8 cellular contexts compared by ENCODE assay signal in genomic region chr12:31204995-31205582, GRCh38.
A peak's percentile ranks its signal among the peaks of the same experiment; 100 is the strongest.
DNase-seq lines count a peak whose midpoint lies in the region; ATAC-seq and TF ChIP-seq lines count a peak whose summit lies in the region.

No MANE protein-coding gene starts in this region.

- no peaks in the 10 kb centered on the region for H3K36me3 ChIP-seq in fibroblast of lung (ENCODE audit: control insufficient read depth, insufficient read depth, low read length)
- H3K36me3 ChIP-seq in aorta (ENCODE audit: control insufficient read depth in 1 of 2, insufficient read depth in 2 of 2, low read length in 1 of 2) = no peaks in the 10 kb centered on the region

- no peaks in the 10 kb centered on the region for H3K79me2 ChIP-seq in fibroblast of lung (ENCODE audit: control insufficient read depth, insufficient read depth, low read length)

- H2AFZ ChIP-seq in fibroblast of lung (ENCODE audit: low read length) = no peak overlapping the region

- H3K4me1 ChIP-seq in fibroblast of lung (ENCODE audit: control insufficient read depth, extremely low read depth, insufficient read depth, low read length) (no peaks in the 10 kb centered on the region), aorta (ENCODE audit: control insufficient read depth in 1 of 2, insufficient read depth in 2 of 2, low read length in 2 of 2) (no peaks in the 10 kb centered on the region)

- no peak overlapping the region for H3K4me3 ChIP-seq in fibroblast of lung (replicated peaks in 1 of 4; ENCODE audit: control extremely low read depth in 1 of 4, insufficient read depth in 1 of 4, low read depth in 3 of 4, low read length in 4 of 4)
- H3K4me3 ChIP-seq in aorta (ENCODE audit: low read length in 2 of 2) = no peak overlapping the region

- no peaks in the 10 kb centered on the region for H3K9me3 ChIP-seq in fibroblast of lung (ENCODE audit: control insufficient read depth, insufficient read depth, low read depth, low read length)
- no peaks in the 10 kb centered on the region for H3K9me3 ChIP-seq in aorta (ENCODE audit: control insufficient read depth, low read length)

- no peaks in the 10 kb centered on the region for H3K27me3 ChIP-seq in fibroblast of lung (ENCODE audit: control insufficient read depth, insufficient read depth, low read length)
- no peaks in the 10 kb centered on the region for H3K27me3 ChIP-seq in aorta (ENCODE audit: control insufficient read depth in 1 of 2, insufficient read depth in 2 of 2, low read length in 1 of 2)

- ATAC-seq in HG03442 (IDR thresholded peaks at IDR 0.05; ENCODE audit: unreplicated experiment) = peak; percentile 97
- no peak for ATAC-seq in aorta (ENCODE audit: low FRiP score)

- WGBS in aorta, 2 donors = 16 to 30% methylated on average over 3 of the region's 3 CpGs

- TF ChIP-seq CTCF in GM20000 (IDR thresholded peaks at IDR 0.05; ENCODE audit: extremely low read depth, missing control alignments) = no peak
- no peak for TF ChIP-seq CTCF in fibroblast of lung (conservative IDR thresholded peaks at IDR 0.05 in 1 of 2, IDR thresholded peaks at IDR 0.05 in 1 of 2; ENCODE audit: low read depth in 1 of 2, low read length in 2 of 2)

- no peak overlapping the region for H3K9ac ChIP-seq in fibroblast of lung (ENCODE audit: insufficient read depth, low read length)

- intact Hi-C loops in aorta (cut with DNase I) = no loop called here

- no peak overlapping the region for H3K27ac ChIP-seq in fibroblast of lung (ENCODE audit: insufficient read depth, low read length)
- no peak overlapping the region for H3K27ac ChIP-seq in aorta (ENCODE audit: low read depth in 1 of 2, low read length in 2 of 2)

- H3K4me2 ChIP-seq in fibroblast of lung (ENCODE audit: extremely low read depth, insufficient read depth, low read length) = no peak overlapping the region

- no peaks in the 10 kb centered on the region for H4K20me1 ChIP-seq in fibroblast of lung (ENCODE audit: control insufficient read depth, extremely low read depth, insufficient read depth, low read length)

- peak; percentile 25 for DNase-seq in EL
- peak; percentile 45 for DNase-seq in GM20000 (ENCODE audit: low spot score)
- DNase-seq in fibroblast of lung (ENCODE audit: low read depth in 2 of 2) = peak; percentile 15 to 47
- no peak for DNase-seq in aorta
- DNase-seq in NCI-H1417 (lab: John Stamatoyannopoulos, UW) = no peak
- no peak for DNase-seq in NCI-H1105 treated with DMSO at 0.1 percent for 48 hours (lab: John Stamatoyannopoulos, UW)
- no peak for DNase-seq in NCI-H2029 treated with DMSO at 0.1 percent for 48 hours (lab: John Stamatoyannopoulos, UW)

Comparison
In these comparisons a context has a peak if more than half of its experiments do, and no peak if none do; other contexts are left out.
1. DNase-seq: peak in EL (single experiment), GM20000 (single experiment) and fibroblast of lung (2 of 2); none in aorta (0 of 2), NCI-H1417 (0 of 3), NCI-H1105 treated with DMSO at 0.1 percent for 48 hours (single experiment) and NCI-H2029 treated with DMSO at 0.1 percent for 48 hours (single experiment).